In the genomic region with DNA sequence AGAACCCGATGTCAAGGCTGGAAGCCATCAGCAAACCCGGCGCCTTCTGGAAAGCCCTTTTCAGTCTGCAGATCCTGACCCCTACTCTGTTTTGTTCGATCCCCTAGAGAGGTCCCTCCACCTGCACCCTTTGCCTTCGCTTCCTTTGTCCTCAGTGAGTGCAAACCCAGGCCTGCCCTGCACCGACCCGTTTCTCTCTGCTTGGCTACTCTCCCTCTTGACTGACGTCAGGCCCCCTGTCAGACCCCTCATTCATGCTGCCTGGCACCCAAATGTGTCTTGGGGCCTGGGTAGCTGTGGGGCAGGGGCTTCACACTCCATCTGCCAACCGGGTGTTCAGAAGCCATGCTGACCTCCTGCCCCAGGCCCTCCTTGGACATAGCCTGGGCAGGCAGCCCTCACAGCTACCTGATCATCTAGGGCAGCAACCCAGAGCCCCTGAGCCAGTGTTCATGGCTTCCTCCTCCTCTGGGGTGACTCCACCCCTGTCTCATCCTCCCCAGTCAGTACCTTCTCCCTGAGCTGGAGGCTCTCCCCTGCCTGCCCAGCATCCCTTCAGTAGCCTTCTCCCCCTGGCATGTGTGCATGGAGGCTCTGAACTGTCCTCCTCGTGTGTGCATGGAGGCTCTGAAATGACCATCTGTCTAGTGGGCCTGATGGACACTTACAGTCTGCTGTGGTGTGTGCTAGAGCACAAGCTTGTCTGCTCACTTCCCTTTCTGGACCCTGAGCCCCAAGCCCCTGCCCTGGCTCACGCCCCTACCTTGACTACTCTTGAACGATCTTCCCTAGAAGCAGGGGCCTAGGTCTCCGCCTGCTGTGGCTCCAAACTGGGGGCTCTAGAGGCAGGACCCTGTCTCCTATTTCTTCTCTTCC, we compare ENCODE assay signal across 12 cellular contexts.
"Had no signal": no experiment of that assay in that cellular context is flagged by ENCODE, and none has a peak within 500 bp of the region (broad histone marks: within the 10 kb centered on the region; RNA-seq: fewer than 3 reads in every experiment).

No MANE protein-coding gene starts in this region.

- H3K4me3 Mint-ChIP-seq: activated CD8-positive, alpha-beta memory T cell treated with anti-CD3 and anti-CD28 coated beads, Interleukin-2, amount 10 ng/mL, durations not matched to agents 7 days and 5 days; naive thymus-derived CD8-positive, alpha-beta T cell; T-helper 17 cell had no signal

- H3K27me3 ChIP-seq: tibial artery had no signal

- H3K4me1 ChIP-seq: tibial artery had no signal

- H3K27ac ChIP-seq: tibial artery had no signal

- FAIRE-seq: TTC549 had no signal

- H3K4me1 Mint-ChIP-seq: activated CD8-positive, alpha-beta memory T cell treated with anti-CD3 and anti-CD28 coated beads, Interleukin-2, amount 10 ng/mL, durations not matched to agents 7 days and 5 days; T-helper 17 cell had no signal

- H3K36me3 Mint-ChIP-seq: activated CD8-positive, alpha-beta memory T cell treated with anti-CD3 and anti-CD28 coated beads, Interleukin-2, amount 10 ng/mL, durations not matched to agents 7 days and 5 days; naive thymus-derived CD8-positive, alpha-beta T cell had no signal

- ATAC-seq: activated CD8-positive, alpha-beta memory T cell treated with anti-CD3 and anti-CD28 coated beads, Interleukin-2, amount 10 ng/mL, durations not matched to agents 7 days and 5 days; left cardiac atrium; mucosa of descending colon; naive thymus-derived CD8-positive, alpha-beta T cell; T-helper 17 cell had no signal

- H3K27me3 Mint-ChIP-seq: activated CD8-positive, alpha-beta memory T cell treated with anti-CD3 and anti-CD28 coated beads, Interleukin-2, amount 10 ng/mL, durations not matched to agents 7 days and 5 days had no signal

- H3K9me3 ChIP-seq: mucosa of descending colon, tibial artery had no signal

- H3K27ac Mint-ChIP-seq: activated CD8-positive, alpha-beta memory T cell treated with anti-CD3 and anti-CD28 coated beads, Interleukin-2, amount 10 ng/mL, durations not matched to agents 7 days and 5 days; T-helper 17 cell had no signal

- H3K36me3 ChIP-seq: tibial artery had no signal

- DNase-seq: activated CD8-positive, alpha-beta memory T cell treated with anti-CD3 and anti-CD28 coated beads, Interleukin-2, amount 10 ng/mL, durations not matched to agents 7 days and 5 days; activated naive CD4-positive, alpha-beta T cell treated with Interleukin-2 at 50 U/mL for 16 hours; activated T-cell treated with anti-CD3 and anti-CD28 coated beads, Interleukin-2, amount 50 U/mL, for 48 hours; central memory CD4-positive, alpha-beta T cell; dermis blood vessel endothelial cell; left cardiac atrium; mucosa of descending colon; stimulated activated CD4-positive, alpha-beta T cell treated with anti-CD3 and anti-CD28 coated beads, Interleukin-4, amount 100 ng/mL, for 4 hours had no signal

- H3K4me3 ChIP-seq: mucosa of descending colon, tibial artery had no signal
